ENCODE assay signal across 17 cellular contexts in genomic region chr18:9671214-9671613, GRCh38. TPM values are rescaled to one million over a fixed set of nuclear protein-coding genes. Genes with fewer than 3 reads are reported as not detected.
"Had no signal": no experiment of that assay in that cellular context is flagged by ENCODE, and none has a peak within 500 bp of the region (broad histone marks: within the 10 kb centered on the region; RNA-seq: fewer than 3 reads in every experiment).

No MANE protein-coding gene starts in this region.

- FAIRE-seq: frontal cortex, kidney had no signal

- H3K4me3 ChIP-seq: colonic mucosa, tibial nerve, uterus had no signal

- H3K4me1 ChIP-seq: uterus had no signal

- H3K36me3 ChIP-seq: colonic mucosa, tibial nerve, uterus had no signal

- H3K27me3 ChIP-seq: colonic mucosa, tibial nerve, uterus had no signal

- DNase-seq: activated CD4-positive, alpha-beta T cell treated with anti-CD3 and anti-CD28 coated beads, Interleukin-2, amount 10 ng/mL, durations not matched to agents 24 days and 14 days; activated CD4-positive, CD25-positive, alpha-beta regulatory T cell; activated CD8-positive, alpha-beta T cell treated with anti-CD3 and anti-CD28 coated beads for 36 hours; activated naive CD4-positive, alpha-beta T cell treated with Interleukin-2 at 50 U/mL for 16 hours; activated T-cell treated with anti-CD3 and anti-CD28 coated beads, Interleukin-2, amount 50 U/mL, for 1 hour; colonic mucosa; hypothalamus; kidney; stimulated activated CD4-positive, alpha-beta T cell treated with anti-CD3 and anti-CD28 coated beads, Interleukin-2, amount 100 ng/mL, for 24 hours; stimulated activated naive CD8-positive, alpha-beta T cell treated with anti-CD3 and anti-CD28 coated beads, Interleukin-15, Interleukin-2, amounts not matched to agents 100 U/mL and 50 U/mL, for 24 hours; substantia nigra; T-cell; uterus had no signal

- H3K9me3 ChIP-seq: colonic mucosa, tibial nerve, uterus had no signal

- ATAC-seq: activated CD8-positive, alpha-beta T cell treated with anti-CD3 and anti-CD28 coated beads for 36 hours; activated T-helper 17 cell treated with anti-CD3 and anti-CD28 coated beads, Interleukin-2, amount 50 U/mL, for 72 hours; left lobe of liver; stimulated activated naive CD8-positive, alpha-beta T cell treated with anti-CD3 and anti-CD28 coated beads, Interleukin-15, Interleukin-2, amounts not matched to agents 100 U/mL and 50 U/mL, for 24 hours; T-cell had no signal

- H3K27ac ChIP-seq: colonic mucosa, tibial nerve, uterus had no signal

RNA-seq across cellular contexts. Expression of gene RAB31, which starts 36.9 kb away (rescaled TPM):
- total RNA-seq: activated CD4-positive, alpha-beta T cell treated with anti-CD3 and anti-CD28 coated beads, Interleukin-2, amount 10 ng/mL, durations not matched to agents 24 days and 14 days had no signal
